9 cellular contexts compared by ENCODE assay signal in the genomic region with DNA sequence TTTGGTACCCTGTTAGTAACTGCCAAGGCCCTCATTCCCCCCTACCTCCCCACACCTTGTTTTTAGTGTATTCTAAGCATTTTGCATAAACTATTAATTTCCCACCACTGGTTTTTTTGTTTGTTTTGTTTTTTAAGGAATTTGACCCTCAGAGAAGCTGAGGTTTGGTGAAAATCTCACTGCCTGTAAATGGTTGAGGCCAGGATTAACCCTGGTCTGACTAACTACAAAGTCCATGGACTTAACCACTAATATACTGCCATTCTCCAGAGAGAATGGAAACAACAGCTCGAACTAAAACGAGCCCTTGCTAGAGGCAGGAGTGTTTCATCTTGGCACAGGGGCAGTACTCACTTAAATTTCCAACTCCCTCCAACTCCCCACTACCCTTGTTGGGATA. TPM values are rescaled to one million over a fixed set of nuclear protein-coding genes. Genes with fewer than 3 reads are reported as not detected.
DNase-seq lines count a peak whose midpoint lies in the region; ATAC-seq and TF ChIP-seq lines count a peak whose summit lies in the region.
"Had no signal": no experiment of that assay in that cellular context is flagged by ENCODE, and none has a peak within 500 bp of the region (broad histone marks: within the 10 kb centered on the region; RNA-seq: fewer than 3 reads in every experiment).

No MANE protein-coding gene starts in this region.

- 6 to 8% (median 8%) methylated on average over 2 of the region's 2 CpGs for WGBS in psoas muscle, 3 donors

- no peak for DNase-seq in Caco-2
- DNase-seq in ascending aorta (ENCODE audit: low spot score in 2 of 2), result no peak
- no peak for DNase-seq in glutamatergic neuron
- DNase-seq in psoas muscle, result no peak
- DNase-seq in A172 (ENCODE audit: low spot score), result no peak
- no peak for DNase-seq in NCI-H345 (lab: John Stamatoyannopoulos, UW)
- no peak for DNase-seq in effector CD4-positive, alpha-beta T cell

- POLR2A ChIA-PET in Caco-2 (lab: Charles Lee), result interaction anchor here (4.1 to 6.8 kb wide), 2 partner anchors 14 to 35 kb away, joined by 57 to 118 read pairs; no protein-coding TSS in a partner anchor

- no peak for TF ChIP-seq CTCF in Caco-2 (IDR thresholded peaks at IDR 0.05; ENCODE audit: insufficient read depth in 1 of 2, low read depth in 1 of 2, low read length in 1 of 2, severe bottlenecking in 1 of 2, unreplicated experiment in 1 of 2)
- no peak for TF ChIP-seq CTCF in ascending aorta (IDR thresholded peaks at IDR 0.05)
- no peak for TF ChIP-seq CTCF in glutamatergic neuron (IDR thresholded peaks at IDR 0.05; ENCODE audit: partially characterized antibody, unreplicated experiment)
- TF ChIP-seq CTCF in psoas muscle (IDR thresholded peaks at IDR 0.05), result no peak

- H3K4me3 Mint-ChIP-seq in Caco-2 (ENCODE audit: unreplicated experiment), result peak overlapping the region; percentile 96
- H3K4me3 Mint-ChIP-seq in glutamatergic neuron (ENCODE audit: unreplicated experiment), result peak overlapping the region; percentile 96

- H3K9me3 Mint-ChIP-seq in Caco-2 (ENCODE audit: unreplicated experiment) (no peaks in the 10 kb centered on the region), glutamatergic neuron (ENCODE audit: unreplicated experiment) (peaks cover 15% of the 10 kb centered on the region)
- H3K9me3 Mint-ChIP-seq: activated naive CD4-positive, alpha-beta T cell treated with anti-CD3 and anti-CD28 coated beads, Interleukin-2, amount 50 U/mL, for 72 hours had no signal

- intact Hi-C loops in Caco-2 (cut with micrococcal nuclease; ENCODE audit: unreplicated experiment) (no loop called here), ascending aorta (cut with DNase I) (loop anchor here (5.0 kb wide), 3 partner anchors 97 to 813 kb away; a partner anchor contains a TSS), psoas muscle (cut with DNase I) (loop anchor here in 1 of 2 donors (5.0 kb wide), 1 partner anchor 38 kb away; no protein-coding TSS in a partner anchor)

- H3K27me3 ChIP-seq in Caco-2 (replicated peaks; ENCODE audit: control insufficient read depth, insufficient read depth, low read length) (no peaks in the 10 kb centered on the region), ascending aorta (no peaks in the 10 kb centered on the region), psoas muscle (ENCODE audit: insufficient read depth in 3 of 3, low read length in 2 of 3) (no peaks in the 10 kb centered on the region)

- H3K27ac ChIP-seq in ascending aorta (peak overlapping the region; percentile 44 to 96), psoas muscle (peak overlapping the region; percentile 51)

- H3K4me3 ChIP-seq in Caco-2 (ENCODE audit: low read depth, low read length) (peak overlapping the region; percentile 84), ascending aorta (peak overlapping the region; percentile 66 to 79), psoas muscle (peak overlapping the region; percentile 83)

- H3K27ac Mint-ChIP-seq in Caco-2 (ENCODE audit: unreplicated experiment) (peak overlapping the region; percentile 98), glutamatergic neuron (ENCODE audit: unreplicated experiment) (peak overlapping the region; percentile 99)
- H3K27ac Mint-ChIP-seq: activated naive CD4-positive, alpha-beta T cell treated with anti-CD3 and anti-CD28 coated beads, Interleukin-2, amount 50 U/mL, for 72 hours had no signal

- H3K36me3 Mint-ChIP-seq in Caco-2 (ENCODE audit: insufficient read depth, unreplicated experiment) (peaks cover 28% of the 10 kb centered on the region), glutamatergic neuron (ENCODE audit: unreplicated experiment) (no peaks in the 10 kb centered on the region)

- CTCF ChIA-PET in Caco-2 (lab: Charles Lee), result interaction anchor here (0.6 to 2.6 kb wide), 5 partner anchors 13 to 36 kb away, joined by 3 to 11 read pairs (median 4); a partner anchor contains a TSS

- no TSS peak for BruUV-seq in Caco-2 (replicated peaks; lab: Mats Ljungman, UMichigan)

- H3K9me3 ChIP-seq in Caco-2 (no peaks in the 10 kb centered on the region), ascending aorta (no peaks in the 10 kb centered on the region), psoas muscle (no peaks in the 10 kb centered on the region)

- H3K36me3 ChIP-seq in Caco-2 (ENCODE audit: control insufficient read depth, insufficient read depth, low read length) (no peaks in the 10 kb centered on the region), ascending aorta (no peaks in the 10 kb centered on the region), psoas muscle (ENCODE audit: insufficient read depth in 1 of 2, low read depth in 1 of 2) (no peaks in the 10 kb centered on the region)

- no peak for ATAC-seq in psoas muscle
- ATAC-seq in GM19023 (IDR thresholded peaks at IDR 0.05; ENCODE audit: unreplicated experiment), result no peak
- ATAC-seq: activated naive CD4-positive, alpha-beta T cell treated with anti-CD3 and anti-CD28 coated beads, Interleukin-2, amount 50 U/mL, for 72 hours had no signal

- no peaks in the 10 kb centered on the region for H3K27me3 Mint-ChIP-seq in Caco-2 (ENCODE audit: insufficient read depth, unreplicated experiment)
- peaks cover 3% of the 10 kb centered on the region for H3K27me3 Mint-ChIP-seq in glutamatergic neuron (ENCODE audit: unreplicated experiment)

- H3K4me1 Mint-ChIP-seq in Caco-2 (ENCODE audit: low read depth, unreplicated experiment) (peaks cover 34% of the 10 kb centered on the region), glutamatergic neuron (ENCODE audit: low read depth, unreplicated experiment) (peaks cover 16% of the 10 kb centered on the region)

- peaks cover 33% of the 10 kb centered on the region for H3K4me1 ChIP-seq in Caco-2
- peaks cover 0 to 27% of the 10 kb centered on the region in 2 donors for H3K4me1 ChIP-seq in ascending aorta
- H3K4me1 ChIP-seq in psoas muscle, result peaks cover 44% of the 10 kb centered on the region

RNA-seq across cellular contexts. Expression of a gene that starts 2.9 kb away (rescaled TPM):
- 223 and 225 TPM in 2 replicates for total RNA-seq in Caco-2 (2022)
- 69.5 TPM for total RNA-seq in ascending aorta
- 344 TPM for total RNA-seq in glutamatergic neuron (ENCODE audit: unreplicated experiment)
- 10 to 100 TPM; 26.1 to 35.2 (median 30.1) TPM for total RNA-seq in psoas muscle
- polyA plus RNA-seq in psoas muscle, result 10 to 100 TPM in 2 of 3 donors, 1 to 10 TPM in 1; 9.4 to 13.8 (median 13.7) TPM
- total RNA-seq in A172 (2014; rRNA removed; shearing (Covaris generic)), result 66.9 and 70.8 TPM in 2 replicates

RNA-seq across cellular contexts. Expression of a gene that starts 12.9 kb away (rescaled TPM):
- total RNA-seq in Caco-2 (2022), result not detected in 2 replicates
- total RNA-seq in ascending aorta, result not detected
- total RNA-seq in glutamatergic neuron (ENCODE audit: unreplicated experiment), result not detected
- not detected for total RNA-seq in psoas muscle
- under 1 TPM in 1 of 3 donors, not detected in 2; 0.03 TPM for polyA plus RNA-seq in psoas muscle
- not detected in 2 replicates for total RNA-seq in A172 (2014; rRNA removed; shearing (Covaris generic))
- total RNA-seq: activated naive CD4-positive, alpha-beta T cell treated with anti-CD3 and anti-CD28 coated beads, Interleukin-2, amount 50 U/mL, for 72 hours had no signal

RNA-seq across cellular contexts. Expression of a gene that starts 23.2 kb away (rescaled TPM):
- total RNA-seq in Caco-2 (2022) (174 and 175 TPM in 2 replicates), ascending aorta (113 TPM), glutamatergic neuron (ENCODE audit: unreplicated experiment) (98.8 TPM), psoas muscle (100 to 1,000 TPM in 1 of 4 donors, 10 to 100 TPM in 3; 67.0 to 109 (median 88.0) TPM)
- 100 to 1,000 TPM in 1 of 3 donors, 10 to 100 TPM in 2; 79.0 to 120 (median 81.9) TPM for polyA plus RNA-seq in psoas muscle
- total RNA-seq in A172 (2014; rRNA removed; shearing (Covaris generic)), result 235 and 274 TPM in 2 replicates

RNA-seq across cellular contexts. Expression of a gene that starts 52.1 kb away (rescaled TPM):
- total RNA-seq in Caco-2 (2022) (150 and 152 TPM in 2 replicates), ascending aorta (65.3 TPM), glutamatergic neuron (ENCODE audit: unreplicated experiment) (94.5 TPM), psoas muscle (10 to 100 TPM; 31.5 to 69.7 (median 51.1) TPM)
- polyA plus RNA-seq in psoas muscle, result 100 to 1,000 TPM in 2 of 3 donors, 10 to 100 TPM in 1; 55.4 to 192 (median 110) TPM
- 102 and 119 TPM in 2 replicates for total RNA-seq in A172 (2014; rRNA removed; shearing (Covaris generic))

RNA-seq across cellular contexts. Expression of a gene that starts 52.5 kb away (rescaled TPM):
- 29.2 and 29.7 TPM in 2 replicates for total RNA-seq in Caco-2 (2022)
- 35.2 TPM for total RNA-seq in ascending aorta
- 30.9 TPM for total RNA-seq in glutamatergic neuron (ENCODE audit: unreplicated experiment)
- total RNA-seq in psoas muscle, result 10 to 100 TPM in 1 of 4 donors, 1 to 10 TPM in 3; 6.7 to 10.3 (median 7.4) TPM
- polyA plus RNA-seq in psoas muscle, result 10 to 100 TPM in 2 of 3 donors, 1 to 10 TPM in 1; 9.4 to 19.7 (median 13.9) TPM
- 21.2 and 30.4 TPM in 2 replicates for total RNA-seq in A172 (2014; rRNA removed; shearing (Covaris generic))
